8 cellular contexts compared by ENCODE assay signal in genomic region chr15:81323559-81323943, GRCh38. TPM values are rescaled to one million over a fixed set of nuclear protein-coding genes. Genes with fewer than 3 reads are reported as not detected.
DNase-seq lines count a peak whose midpoint lies in the region; ATAC-seq, FAIRE-seq and TF ChIP-seq lines count a peak whose summit lies in the region.

No MANE protein-coding gene starts in this region.

- peaks cover 2% of the 10 kb centered on the region for H3K27me3 Mint-ChIP-seq in mesothelial cell of epicardium (ENCODE audit: low read depth)

- H3K9me3 Mint-ChIP-seq in mesothelial cell of epicardium, result no peaks in the 10 kb centered on the region

- peak overlapping the region; percentile 32 for H3K27ac ChIP-seq in GM12878 (ENCODE audit: control insufficient read depth, insufficient read depth)

- POLR2A ChIA-PET in GM12878 (lab: Charles Lee), result interaction anchor here (0.8 to 4.2 kb wide), 7 partner anchors 12 to 31 kb away, joined by 3 to 25 read pairs (median 5); no protein-coding TSS in a partner anchor

- H3K4me2 ChIP-seq in GM12878 (ENCODE audit: control insufficient read depth, insufficient read depth), result peak overlapping the region; percentile 71

- peaks cover 28% of the 10 kb centered on the region for H3K4me1 Mint-ChIP-seq in mesothelial cell of epicardium

- peaks cover 2% of the 10 kb centered on the region for H3K36me3 Mint-ChIP-seq in mesothelial cell of epicardium

- TF ChIP-seq POLR2A in GM12878 (IDR thresholded peaks at IDR 0.05; ENCODE audit: low read depth, low read length), result no peak

- peak; percentile 31 for ATAC-seq in HG03354 (IDR thresholded peaks at IDR 0.05; ENCODE audit: poor library complexity, severe bottlenecking, unreplicated experiment)
- peak; percentile 42 for ATAC-seq in GM12878

- H3K4me3 Mint-ChIP-seq in mesothelial cell of epicardium, result peak overlapping the region; percentile 96

- no peaks in the 10 kb centered on the region for H4K20me1 ChIP-seq in GM12878 (ENCODE audit: control insufficient read depth, insufficient read depth)

- CTCF ChIA-PET in GM12878 (lab: Yijun Ruan, JAX), result interaction anchor here (0.8 to 6.5 kb wide), 9 partner anchors 12 to 78 kb away, joined by 3 to 50 read pairs (median 5); no protein-coding TSS in a partner anchor

- H3K27ac Mint-ChIP-seq in mesothelial cell of epicardium, result peak overlapping the region; percentile 35

- peak overlapping the region; percentile 88 for H3K4me3 ChIP-seq in GM12878

- H3K4me1 ChIP-seq in GM12878 (ENCODE audit: control insufficient read depth, insufficient read depth, low read length), result peaks cover 8% of the 10 kb centered on the region

- SMC1A ChIA-PET in GM12878 (lab: Charles Lee; ENCODE audit: uncharacterized antibody, unreplicated experiment), result interaction anchor here (0.8 to 2.5 kb wide), 11 partner anchors 11 to 77 kb away, joined by 3 to 11 read pairs (median 4); no protein-coding TSS in a partner anchor

- H3K9me3 ChIP-seq in GM12878 (replicated peaks; ENCODE audit: control insufficient read depth, insufficient read depth, low read length), result no peaks in the 10 kb centered on the region

- no peaks in the 10 kb centered on the region for H3K27me3 ChIP-seq in GM12878 (replicated peaks in 1 of 2; ENCODE audit: control insufficient read depth in 2 of 2, insufficient read depth in 2 of 2, low read length in 1 of 2)

- no peak for TF ChIP-seq RAD21 in GM12878 (IDR thresholded peaks at IDR 0.05; ENCODE audit: insufficient read depth, low read depth, low read length)

- peaks cover 4% of the 10 kb centered on the region for H3K79me2 ChIP-seq in GM12878 (ENCODE audit: control insufficient read depth, insufficient read depth, low read length)

- WGBS in GM12878 (ENCODE audit: insufficient coverage, insufficient replicate concordance, low lambda C conversion rate, missing lambda C conversion rate), result 0% methylated on average over 4 of the region's 4 CpGs

- DNase-seq in NCI-H2171 treated with DMSO at 0.1 percent for 48 hours (lab: John Stamatoyannopoulos, UW) (peak; percentile 41), NCI-H2171 (lab: John Stamatoyannopoulos, UW) (no peak), GM12878 (ENCODE audit: low read depth, low spot score) (no peak), mesothelial cell of epicardium (ENCODE audit: low spot score in 2 of 2, unreplicated experiment in 2 of 2) (no peak), iPS-NIHi7 (ENCODE audit: extremely low spot score) (no peak), NCI-H1105 (lab: John Stamatoyannopoulos, UW) (no peak)
- DNase-seq in NK-92 treated with Interleukin-12 subunit alpha and Interleukin-12 subunit beta, amount 100 ng/mL, for 24 hours (lab: John Stamatoyannopoulos, UW), result no peak

- FAIRE-seq in GM12878 (lab: Jason Lieb, UNC), result peak; percentile 27

- no peak for TF ChIP-seq EP300 in GM12878 (IDR thresholded peaks at IDR 0.05; ENCODE audit: borderline replicate concordance in 1 of 2, control insufficient read depth in 1 of 2, low read depth in 2 of 2, low read length in 2 of 2)

- intact Hi-C loops in GM12878 (cut with micrococcal nuclease; ENCODE audit: unreplicated experiment), result loop anchor here (5.0 kb wide), 1 partner anchor 626 kb away; the partner anchor contains the start of gene ABHD17C

- in situ Hi-C loops in GM12878 (cut with MboI), result no loop called here

- TF ChIP-seq CTCF in GM12878 (IDR thresholded peaks at IDR 0.05 in 2 of 3, conservative IDR thresholded peaks at IDR 0.05 in 1 of 3; ENCODE audit: control insufficient read depth in 2 of 3, extremely low read depth in 1 of 3, insufficient read depth in 1 of 3, low read depth in 3 of 3, low read length in 3 of 3) (no peak), mesothelial cell of epicardium (IDR thresholded peaks at IDR 0.05; ENCODE audit: unreplicated experiment) (no peak)

- H2AFZ ChIP-seq in GM12878 (ENCODE audit: control insufficient read depth, low read depth, low read length), result peak overlapping the region; percentile 90

- H3K9ac ChIP-seq in GM12878 (ENCODE audit: control insufficient read depth, insufficient read depth, low read length), result peak overlapping the region; percentile 75

- H3K36me3 ChIP-seq in GM12878 (ENCODE audit: control insufficient read depth in 2 of 2, insufficient read depth in 2 of 2, low read length in 1 of 2), result peaks cover 0 to 5% of the 10 kb centered on the region in 2 experiments; a peak in 1 of 4 replicates

- RAD21 ChIA-PET in GM12878 (lab: Charles Lee; ENCODE audit: unreplicated experiment), result interaction anchor here (0.8 to 3.3 kb wide), 13 partner anchors 9 to 58 kb away, joined by 3 to 22 read pairs (median 8); no protein-coding TSS in a partner anchor

- BruUV-seq in GM12878 (replicated peaks; lab: Mats Ljungman, UMichigan), result TSS peak; percentile 80

TF ChIP-seq in GM12878, 131 proteins besides CTCF, POLR2A, EP300 and RAD21 (continues in another document):
- TF ChIP-seq IRF3 (IDR thresholded peaks at IDR 0.05) (no peak), REST (IDR thresholded peaks at IDR 0.05; ENCODE audit: low read depth, low read length) (no peak), NR2F1 (conservative IDR thresholded peaks at IDR 0.05) (no peak), GABPA (IDR thresholded peaks at IDR 0.05; ENCODE audit: low read depth) (no peak)

RNA-seq across cellular contexts. Expression of gene STARD5, which starts 0.4 kb away (rescaled TPM):
- total RNA-seq in GM12878 (2013; cell fraction: nucleolus; rRNA removed), result 20.1 and 22.0 TPM in 2 replicates
- total RNA-seq in GM12878 (2014; rRNA removed) (6.3 and 6.4 TPM in 2 replicates), GM12878 (2014; rRNA removed; fragmentation: Illumina TruSeq; extraction: Trizol) (4.1 and 4.5 TPM in 2 replicates), GM12878 (2021) (6.0 and 6.1 TPM in 2 replicates), mesothelial cell of epicardium (5.4 to 5.9 TPM (median 5.8 TPM) in 3 replicates)
- 2.0 TPM for polyA plus RNA-seq in GM12878 (2011; ENCODE audit: low read depth)
- polyA plus RNA-seq in GM12878 (2011; rRNA removed) (7.5 and 9.4 TPM in 2 replicates), GM12878 (2014; fragmentation: Illumina TruSeq; extraction: Trizol) (5.4 and 6.3 TPM in 2 replicates), GM12878 (2014; fragmentation: Nextera tagmentation; extraction: Ambion mirVana) (1 to 10 TPM; 2.3 to 3.5 TPM), GM12878 (2014; rRNA removed) (8.4 and 8.6 TPM in 2 replicates), GM12878 (2016; fragmentation: Nextera tagmentation; extraction: Ambion mirVana) (1 to 10 TPM; 3.0 to 3.5 TPM)
- 11.9 and 12.7 TPM in 2 replicates for polyA plus RNA-seq in GM12878 (2011; cell fraction: cytosol; rRNA removed)
- 22.7 and 29.4 TPM in 2 replicates for polyA plus RNA-seq in GM12878 (2011; cell fraction: nucleus; rRNA removed)
- polyA plus RNA-seq in GM12878 (2012), result 3.0 and 4.8 TPM in 2 replicates
- polyA minus RNA-seq in GM12878 (2011; rRNA and poly(A)+ RNA removed), result 11.0 and 11.7 TPM in 2 replicates
- polyA minus RNA-seq in GM12878 (2011; cell fraction: cytosol; rRNA and poly(A)+ RNA removed), result 1.9 and 3.1 TPM in 2 replicates
- polyA minus RNA-seq in GM12878 (2011; cell fraction: nucleus; rRNA and poly(A)+ RNA removed), result 13.1 and 19.6 TPM in 2 replicates

RNA-seq across cellular contexts. Expression of gene TMC3, which starts 50.5 kb away (rescaled TPM):
- not detected in 2 replicates for total RNA-seq in GM12878 (2013; cell fraction: nucleolus; rRNA removed)
- total RNA-seq in GM12878 (2014; rRNA removed), result not detected in 2 replicates
- total RNA-seq in GM12878 (2014; rRNA removed; fragmentation: Illumina TruSeq; extraction: Trizol), result not detected in 2 replicates
- not detected in 2 replicates for total RNA-seq in GM12878 (2021)
- polyA plus RNA-seq in GM12878 (2011; ENCODE audit: low read depth), result not detected
- polyA plus RNA-seq in GM12878 (2011; rRNA removed), result not detected in 2 replicates
- not detected in 2 replicates for polyA plus RNA-seq in GM12878 (2011; cell fraction: cytosol; rRNA removed)
- polyA plus RNA-seq in GM12878 (2011; cell fraction: nucleus; rRNA removed), result not detected in 2 replicates
- not detected in 2 replicates for polyA plus RNA-seq in GM12878 (2012)
- not detected in 2 replicates for polyA plus RNA-seq in GM12878 (2014; fragmentation: Illumina TruSeq; extraction: Trizol)
- under 1 TPM; 0.03 to 0.04 TPM for polyA plus RNA-seq in GM12878 (2014; fragmentation: Nextera tagmentation; extraction: Ambion mirVana)
- polyA plus RNA-seq in GM12878 (2014; rRNA removed), result not detected in 2 replicates
- polyA plus RNA-seq in GM12878 (2016; fragmentation: Nextera tagmentation; extraction: Ambion mirVana), result under 1 TPM in 1 of 2 experiments, not detected in 1; 0.04 TPM
- polyA minus RNA-seq in GM12878 (2011; rRNA and poly(A)+ RNA removed), result not detected in 2 replicates
- polyA minus RNA-seq in GM12878 (2011; cell fraction: cytosol; rRNA and poly(A)+ RNA removed), result not detected in 2 replicates
- polyA minus RNA-seq in GM12878 (2011; cell fraction: nucleus; rRNA and poly(A)+ RNA removed), result not detected in 2 replicates
- total RNA-seq in mesothelial cell of epicardium, result 0.04 to 0.05 TPM in 2 of 3 replicates, not detected in the other
